8 cellular contexts compared by ENCODE assay signal in the genomic region with DNA sequence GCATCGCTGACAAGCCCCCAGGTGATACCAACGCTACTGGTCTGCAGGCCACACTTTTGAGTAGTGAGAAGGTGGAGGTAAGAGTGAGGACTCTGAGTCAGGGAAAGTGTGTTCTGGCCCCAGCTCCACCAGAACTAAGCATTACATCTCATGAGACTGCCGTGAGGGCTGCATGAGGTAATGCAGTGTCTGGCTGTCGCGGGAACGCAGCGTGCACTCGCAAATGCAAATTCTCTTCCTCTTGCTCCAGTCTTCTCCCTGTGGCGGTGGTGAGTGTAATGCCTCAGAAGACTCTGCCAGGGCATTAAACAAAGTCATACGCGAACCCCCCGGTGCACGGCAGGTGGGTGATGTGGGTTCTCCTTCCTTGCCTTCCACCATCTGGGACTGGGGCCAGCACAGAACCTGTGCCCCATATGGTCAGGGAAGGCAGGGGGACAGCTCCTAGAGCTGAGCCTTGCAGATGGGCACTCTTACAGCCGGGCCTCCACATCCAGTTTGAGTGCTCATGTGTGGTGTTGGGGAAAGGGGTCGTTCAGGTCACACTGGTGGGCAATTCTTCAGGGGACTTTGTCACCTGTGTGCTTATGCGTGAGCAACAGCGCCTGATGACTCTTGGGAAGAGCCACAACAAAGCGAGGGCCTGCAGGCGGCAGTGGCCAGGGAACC.
DNase-seq lines count a peak whose midpoint lies in the region; ATAC-seq, FAIRE-seq and TF ChIP-seq lines count a peak whose summit lies in the region.

No MANE protein-coding gene starts in this region.

- H3K23ac ChIP-seq in H1 (ENCODE audit: insufficient read length) = no peak overlapping the region

- WGBS in H1 (ENCODE audit: extremely low coverage in 1 of 2, insufficient coverage in 1 of 2, insufficient read length in 1 of 2, insufficient replicate concordance in 2 of 2, low coverage in 1 of 2, low lambda C conversion rate in 2 of 2, missing lambda C conversion rate in 1 of 2), 2 experiments = 85% methylated on average over 19 of the region's 19 CpGs; no CpG with 5 or more reads in 1 of the 2 experiments
- 90 to 92% methylated on average over 18 to 19 of the region's 19 CpGs for WGBS in lower leg skin, 2 donors

- ATAC-seq in GM19025 (IDR thresholded peaks at IDR 0.05; ENCODE audit: low read depth, unreplicated experiment) = peak; percentile 51
- peak; percentile 45 for ATAC-seq in HG03066 (IDR thresholded peaks at IDR 0.05; ENCODE audit: low read depth, unreplicated experiment)
- ATAC-seq in HG03571 (IDR thresholded peaks at IDR 0.05; ENCODE audit: unreplicated experiment) = no peak

- no peak overlapping the region for H4K8ac ChIP-seq in H1 (ENCODE audit: extremely low read depth, insufficient read depth, low read length)

- H3K4ac ChIP-seq in H1 (replicated peaks; ENCODE audit: insufficient read length, low read depth, low read length) = no peak overlapping the region

- H4K5ac ChIP-seq in H1 (ENCODE audit: insufficient read length, low read depth, low read length) = no peak overlapping the region

- H3K23me2 ChIP-seq in H1 (ENCODE audit: low read depth, low read length) = no peaks in the 10 kb centered on the region

- H3K14ac ChIP-seq in H1 (ENCODE audit: insufficient read length) = no peak overlapping the region

- no peak overlapping the region for H2BK20ac ChIP-seq in H1 (ENCODE audit: low read length)

- 0 out of 2 replicates have a peak overlapping the region, but pooled peaks have one; percentile 27 for H2BK12ac ChIP-seq in H1 (ENCODE audit: low read depth, low read length)

- H2BK120ac ChIP-seq in H1 (replicated peaks; ENCODE audit: low read depth, low read length) = no peak overlapping the region

- TF ChIP-seq EP300 in H1 (IDR thresholded peaks at IDR 0.05; ENCODE audit: borderline replicate concordance in 1 of 2, low read depth in 2 of 2, low read length in 2 of 2) = no peak

- TF ChIP-seq CTCF in H1 (IDR thresholded peaks at IDR 0.05; ENCODE audit: control extremely low read depth in 1 of 3, insufficient read depth in 1 of 3, low read depth in 1 of 3, low read length in 3 of 3) (no peak), lower leg skin (IDR thresholded peaks at IDR 0.05) (no peak)

- POLR2A ChIA-PET in H1 (lab: Charles Lee; ENCODE audit: partially characterized antibody) = no interaction called here

- CTCF ChIA-PET in H1 (lab: Charles Lee; ENCODE audit: partially characterized antibody) = interaction anchor here (0.6 to 5.2 kb wide), 9 partner anchors 9 to 154 kb away, joined by 3 to 21 read pairs (median 3); no protein-coding TSS in a partner anchor

- H3K4me1 ChIP-seq in H1 (replicated peaks in 1 of 4; ENCODE audit: control insufficient read depth in 3 of 4, insufficient read depth in 4 of 4, low read length in 3 of 4) = no peaks in the 10 kb centered on the region; a peak in 3 of 7 replicates

- DNase-seq in CD1c-positive myeloid dendritic cell (ENCODE audit: extremely low spot score) (peak; percentile 42), H1 (ENCODE audit: low read depth in 1 of 2, low spot score in 2 of 2) (no peak), lower leg skin (ENCODE audit: low spot score in 2 of 2) (no peak), cortex of kidney (lab: John Stamatoyannopoulos, UW) (no peak), GM03348 (ENCODE audit: low spot score) (no peak)

- no peak overlapping the region for H3K18ac ChIP-seq in H1 (ENCODE audit: extremely low read depth, low read length)

- H4K20me1 ChIP-seq in H1 (replicated peaks in 1 of 2; ENCODE audit: control insufficient read depth in 1 of 2, insufficient read depth in 2 of 2, low read length in 2 of 2) = peaks cover 0 to 4% of the 10 kb centered on the region in 2 experiments

- no peak overlapping the region for H3K9ac ChIP-seq in H1 (replicated peaks in 1 of 4; ENCODE audit: extremely low read depth in 1 of 4, low read depth in 3 of 4, low read length in 3 of 4)

- no peaks in the 10 kb centered on the region for H3K36me3 ChIP-seq in H1 (ENCODE audit: control insufficient read depth in 2 of 4, insufficient read depth in 4 of 4, low read length in 3 of 4)

- no peak for TF ChIP-seq RAD21 in H1 (IDR thresholded peaks at IDR 0.05 in 1 of 2, conservative IDR thresholded peaks at IDR 0.05 in 1 of 2; ENCODE audit: low read depth in 2 of 2, low read length in 2 of 2)

- no peak overlapping the region for H3K27ac ChIP-seq in H1 (ENCODE audit: low read depth, low read length)

- H2BK15ac ChIP-seq in H1 (ENCODE audit: low read length) = no peak overlapping the region

- H3K4me3 ChIP-seq in H1 (ENCODE audit: extremely low read depth in 1 of 4, insufficient read depth in 2 of 4, low read depth in 3 of 4, low read length in 4 of 4) (no peak overlapping the region), lower leg skin (ENCODE audit: low read depth, poor library complexity, severe bottlenecking) (no peak overlapping the region)

- peaks cover 0 to 2% of the 10 kb centered on the region in 2 experiments; a peak in 1 of 4 replicates for H3K9me3 ChIP-seq in H1 (ENCODE audit: insufficient read depth in 2 of 2, low read depth in 1 of 2, low read length in 1 of 2)

- H2BK5ac ChIP-seq in H1 (ENCODE audit: low read depth, low read length) = no peak overlapping the region

- no peaks in the 10 kb centered on the region for H3K27me3 ChIP-seq in H1 (replicated peaks in 1 of 4; ENCODE audit: control insufficient read depth in 3 of 4, extremely low read depth in 1 of 4, insufficient read depth in 3 of 4, low read length in 3 of 4)

- no peak overlapping the region for H2AK5ac ChIP-seq in H1 (ENCODE audit: low read depth, low read length)

- no peak overlapping the region for H3K56ac ChIP-seq in H1 (replicated peaks; ENCODE audit: insufficient read length, low read depth, low read length)

- peaks cover 0 to 8% of the 10 kb centered on the region in 2 experiments; a peak in 2 of 4 replicates for H3K79me2 ChIP-seq in H1 (ENCODE audit: control insufficient read depth in 1 of 2, insufficient read depth in 2 of 2, low read length in 2 of 2)

- no peak for FAIRE-seq in H1 (lab: Jason Lieb, UNC)

- TF ChIP-seq POLR2A in H1 (IDR thresholded peaks at IDR 0.05; ENCODE audit: control extremely low read depth in 1 of 2, low read depth in 2 of 2, low read length in 2 of 2) = no peak
- no peak for TF ChIP-seq POLR2A in lower leg skin (IDR thresholded peaks at IDR 0.05)

- intact Hi-C loops in lower leg skin (cut with DNase I; ENCODE audit: low total_unique reads) = no loop called here

- no peak overlapping the region for H3K4me2 ChIP-seq in H1 (ENCODE audit: insufficient read depth in 1 of 2, low read depth in 2 of 2, low read length in 2 of 2)

- no peak overlapping the region for H2AFZ ChIP-seq in H1 (ENCODE audit: low read length)

- H3K79me1 ChIP-seq in H1 (ENCODE audit: low read depth, low read length) = peaks cover 3% of the 10 kb centered on the region; the same call in 1 of the 2 replicates

- no peak overlapping the region for H4K91ac ChIP-seq in H1 (replicated peaks; ENCODE audit: insufficient read length, low read length)

TF ChIP-seq in H1, 55 proteins besides CTCF, POLR2A, EP300 and RAD21:
- no peak for TF ChIP-seq EZH2 (IDR thresholded peaks at IDR 0.05; ENCODE audit: low read depth, low read length, severe bottlenecking)
- TF ChIP-seq MAFK (IDR thresholded peaks at IDR 0.05; ENCODE audit: low read depth, low read length) = no peak
- TF ChIP-seq ZNF274 (IDR thresholded peaks at IDR 0.05; ENCODE audit: borderline replicate concordance, extremely low read depth, low read length) = no peak
- TF ChIP-seq EGR1 (IDR thresholded peaks at IDR 0.05; ENCODE audit: borderline replicate concordance, low read depth, low read length) = no peak
TF ChIP-seq in H1: peak in this region for 0.
